Comparison of ENCODE assay signal across 2 cellular contexts in the genomic region with DNA sequence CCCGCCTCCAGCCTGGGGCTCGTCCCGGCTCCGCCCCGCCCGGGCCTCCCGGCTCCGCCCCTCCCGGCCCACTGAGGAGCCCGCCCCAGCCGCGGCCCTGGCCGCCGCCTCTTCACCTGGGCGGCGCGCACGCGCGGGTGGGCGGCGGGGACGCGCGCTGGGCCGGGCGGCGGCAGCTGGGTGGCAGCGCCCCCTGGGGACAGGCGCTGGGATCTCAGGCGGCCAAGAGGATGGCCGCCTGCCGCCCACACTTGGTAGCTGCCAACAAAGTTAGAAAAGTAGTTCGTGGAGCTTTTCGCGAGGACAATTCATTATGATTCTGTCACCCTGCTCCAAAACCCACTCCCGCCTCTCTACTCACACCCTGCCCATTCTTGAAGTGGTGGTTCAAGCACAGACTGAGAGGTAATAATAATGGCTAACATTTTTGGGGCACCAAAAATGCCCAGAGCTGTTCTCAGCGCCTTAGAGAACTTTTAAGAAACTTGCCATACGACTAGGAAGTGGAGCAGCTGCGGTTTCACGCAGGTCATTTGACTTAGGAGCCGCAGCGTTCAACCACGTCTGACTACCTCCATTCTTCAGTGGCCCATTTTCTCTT.
TF ChIP-seq lines count a peak whose summit lies in the region.

No MANE protein-coding gene starts in this region.

TF ChIP-seq in HCT116, 20 proteins besides CTCF, POLR2A, EP300 and RAD21 (continued from another document):
- TF ChIP-seq ZFX (IDR thresholded peaks at IDR 0.05) = no peak

TF ChIP-seq in SK-N-SH, 30 proteins besides CTCF, POLR2A, EP300 and RAD21 (continued from another document):
- TF ChIP-seq SMC3 (IDR thresholded peaks at IDR 0.05; ENCODE audit: low read depth, low read length) (peak; percentile 94), FOXJ3 (CRISPR knock-in tag; IDR thresholded peaks at IDR 0.05) (no peak), MXI1 (IDR thresholded peaks at IDR 0.05; ENCODE audit: low read depth, low read length) (peak; percentile 24; the same call in 1 of the 2 replicates)
TF ChIP-seq in SK-N-SH: peak in this region for 3.
